1 cellular context compared by ENCODE assay signal in genomic region chr20:497979-498378, GRCh38.
TF ChIP-seq lines count a peak whose summit lies in the region.

No MANE protein-coding gene starts in this region.

TF ChIP-seq in HepG2, 621 proteins besides CTCF, POLR2A, EP300 and RAD21:
- TF ChIP-seq, protein P1, sequence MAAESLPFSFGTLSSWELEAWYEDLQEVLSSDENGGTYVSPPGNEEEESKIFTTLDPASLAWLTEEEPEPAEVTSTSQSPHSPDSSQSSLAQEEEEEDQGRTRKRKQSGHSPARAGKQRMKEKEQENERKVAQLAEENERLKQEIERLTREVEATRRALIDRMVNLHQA (CRISPR knock-in tag; IDR thresholded peaks at IDR 0.05), result no peak
- TF ChIP-seq ZBTB14 (CRISPR knock-in tag; IDR thresholded peaks at IDR 0.05) (no peak), ZNF18 (CRISPR knock-in tag; IDR thresholded peaks at IDR 0.05; ENCODE audit: insufficient replicate concordance) (no peak), AGO2 (optimal IDR thresholded peaks at IDR 0.05; ENCODE audit: low read depth, low read length) (no peak), RBM22 (optimal IDR thresholded peaks at IDR 0.05; ENCODE audit: low read length) (peak; percentile 91), STAT6 (CRISPR knock-in tag; IDR thresholded peaks at IDR 0.05; ENCODE audit: borderline replicate concordance) (0 out of 2 replicates have a peak, but pooled peaks have one; percentile 52), NKX3-1 (CRISPR knock-in tag; IDR thresholded peaks at IDR 0.05) (no peak)
- TF ChIP-seq, protein P2, sequence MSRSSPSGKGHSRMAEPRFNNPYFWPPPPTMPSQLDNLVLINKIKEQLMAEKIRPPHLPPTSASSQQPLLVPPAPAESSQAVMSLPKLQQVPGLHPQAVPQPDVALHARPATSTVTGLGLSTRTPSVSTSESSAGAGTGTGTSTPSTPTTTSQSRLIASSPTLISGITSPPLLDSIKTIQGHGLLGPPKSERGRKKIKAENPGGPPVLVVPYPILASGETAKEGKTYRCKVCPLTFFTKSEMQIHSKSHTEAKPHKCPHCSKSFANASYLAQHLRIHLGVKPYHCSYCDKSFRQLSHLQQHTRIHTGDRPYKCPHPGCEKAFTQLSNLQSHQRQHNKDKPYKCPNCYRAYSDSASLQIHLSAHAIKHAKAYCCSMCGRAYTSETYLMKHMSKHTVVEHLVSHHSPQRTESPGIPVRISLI (CRISPR knock-in tag; IDR thresholded peaks at IDR 0.05; ENCODE audit: borderline replicate concordance), result no peak
